ENCODE assay signal across 15 cellular contexts in the genomic region with DNA sequence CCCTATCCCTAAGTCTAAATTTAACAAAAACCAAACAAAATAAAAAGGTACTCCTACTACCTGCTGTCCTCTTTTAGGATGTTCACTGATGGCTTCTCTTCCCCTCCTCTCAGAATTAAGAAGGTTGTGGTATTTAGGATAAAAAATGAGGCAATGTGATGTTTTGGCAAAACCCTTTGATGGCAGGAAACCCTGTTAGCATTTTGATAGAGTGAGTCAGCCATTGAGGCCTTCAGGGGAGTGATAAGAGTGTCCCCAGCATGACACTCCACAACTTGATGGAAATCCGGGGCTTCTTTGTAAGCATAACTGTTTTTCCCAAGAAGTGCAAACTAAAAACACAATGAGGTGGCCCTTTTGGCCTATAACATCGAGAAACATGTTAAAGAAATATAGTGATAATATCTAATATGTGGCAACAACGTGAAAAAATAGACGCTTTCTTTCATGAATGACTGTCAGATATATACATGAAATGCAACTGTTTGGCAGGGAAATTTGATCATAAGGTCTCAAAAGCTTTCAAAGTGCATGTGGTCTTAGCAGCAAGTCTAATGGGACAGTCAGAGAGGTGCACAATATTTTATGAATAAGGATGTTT. TPM values are rescaled to one million over a fixed set of nuclear protein-coding genes. Genes with fewer than 3 reads are reported as not detected.
A peak's percentile ranks its signal among the peaks of the same experiment; 100 is the strongest.
DNase-seq lines count a peak whose midpoint lies in the region; ATAC-seq lines count a peak whose summit lies in the region.
"Had no signal": no experiment of that assay in that cellular context is flagged by ENCODE, and none has a peak within 500 bp of the region (broad histone marks: within the 10 kb centered on the region; RNA-seq: fewer than 3 reads in every experiment).

No MANE protein-coding gene starts in this region.

- peaks cover 8% of the 10 kb centered on the region for H3K36me3 Mint-ChIP-seq in activated naive CD4-positive, alpha-beta T cell treated with anti-CD3 and anti-CD28 coated beads, Interleukin-2, amount 10 ng/mL, durations not matched to agents 7 days and 5 days

- H3K4me3 Mint-ChIP-seq in activated naive CD4-positive, alpha-beta T cell treated with anti-CD3 and anti-CD28 coated beads, Interleukin-2, amount 10 ng/mL, durations not matched to agents 7 days and 5 days = no peak overlapping the region
- H3K4me3 Mint-ChIP-seq: B cell had no signal

- DNase-seq in activated naive CD4-positive, alpha-beta T cell treated with anti-CD3 and anti-CD28 coated beads, Interleukin-2, amount 10 ng/mL, durations not matched to agents 7 days and 5 days = no peak
- no peak for DNase-seq in activated naive CD4-positive, alpha-beta T cell (lab: John Stamatoyannopoulos, UW)
- peak; percentile 30 to 80 for DNase-seq in SW 1271 (lab: John Stamatoyannopoulos, UW)
- peak; percentile 58 for DNase-seq in dermis blood vessel endothelial cell
- peak; percentile 24 for DNase-seq in stimulated activated naive CD8-positive, alpha-beta T cell treated with anti-CD3 and anti-CD28 coated beads, Interleukin-15, Interleukin-2, amounts not matched to agents 100 U/mL and 50 U/mL, for 24 hours
- no peak for DNase-seq in NK-92 treated with Interleukin-12 subunit alpha and Interleukin-12 subunit beta, amount 100 ng/mL, for 24 hours (lab: John Stamatoyannopoulos, UW)
- no peak for DNase-seq in MV-4-11 (lab: John Stamatoyannopoulos, UW)
- DNase-seq: activated CD8-positive, alpha-beta memory T cell treated with anti-CD3 and anti-CD28 coated beads, Interleukin-2, amount 50 U/mL, for 48 hours; effector CD8-positive, alpha-beta T cell; left lung; NCI-H2029; right cardiac atrium; SIG-M5 had no signal

- no peaks in the 10 kb centered on the region for H3K27me3 Mint-ChIP-seq in activated naive CD4-positive, alpha-beta T cell treated with anti-CD3 and anti-CD28 coated beads, Interleukin-2, amount 10 ng/mL, durations not matched to agents 7 days and 5 days
- H3K27me3 Mint-ChIP-seq: B cell had no signal

- peak; percentile 70 for ATAC-seq in stimulated activated naive CD8-positive, alpha-beta T cell treated with anti-CD3 and anti-CD28 coated beads, Interleukin-15, Interleukin-2, amounts not matched to agents 100 U/mL and 50 U/mL, for 24 hours
- no peak for ATAC-seq in HG03108 (IDR thresholded peaks at IDR 0.05; ENCODE audit: unreplicated experiment)
- ATAC-seq: left lung had no signal

- H3K27ac Mint-ChIP-seq in activated naive CD4-positive, alpha-beta T cell treated with anti-CD3 and anti-CD28 coated beads, Interleukin-2, amount 10 ng/mL, durations not matched to agents 7 days and 5 days = peak overlapping the region; percentile 6
- H3K27ac Mint-ChIP-seq: B cell had no signal

- no peaks in the 10 kb centered on the region for H3K9me3 Mint-ChIP-seq in activated naive CD4-positive, alpha-beta T cell treated with anti-CD3 and anti-CD28 coated beads, Interleukin-2, amount 10 ng/mL, durations not matched to agents 7 days and 5 days

- H3K4me1 Mint-ChIP-seq in activated naive CD4-positive, alpha-beta T cell treated with anti-CD3 and anti-CD28 coated beads, Interleukin-2, amount 10 ng/mL, durations not matched to agents 7 days and 5 days = peaks cover 68% of the 10 kb centered on the region

- CTCF ChIA-PET in activated naive CD4-positive, alpha-beta T cell treated with anti-CD3 and anti-CD28 coated beads, Interleukin-2, amount 10 ng/mL, durations not matched to agents 7 days and 5 days (lab: Charles Lee) = no interaction called here

RNA-seq across cellular contexts. Expression of gene PRTFDC1, which starts 55.0 kb away (rescaled TPM):
- total RNA-seq in dermis blood vessel endothelial cell = 8.0 and 13.2 TPM in 2 replicates
- total RNA-seq: B cell had no signal

Comparison
In these comparisons a context has a peak if more than half of its experiments do, and no peak if none do; other contexts are left out.
1. DNase-seq: peak in SW 1271 (2 of 2), dermis blood vessel endothelial cell (single experiment) and stimulated activated naive CD8-positive, alpha-beta T cell treated with anti-CD3 and anti-CD28 coated beads, Interleukin-15, Interleukin-2, amounts not matched to agents 100 U/mL and 50 U/mL, for 24 hours (single experiment); none in activated naive CD4-positive, alpha-beta T cell treated with anti-CD3 and anti-CD28 coated beads, Interleukin-2, amount 10 ng/mL, durations not matched to agents 7 days and 5 days (single experiment), activated naive CD4-positive, alpha-beta T cell (0 of 4), NK-92 treated with Interleukin-12 subunit alpha and Interleukin-12 subunit beta, amount 100 ng/mL, for 24 hours (single experiment) and MV-4-11 (single experiment).